8 cellular contexts compared by ENCODE assay signal in genomic region chr19:3801412-3802096, GRCh38. TPM values are rescaled to one million over a fixed set of nuclear protein-coding genes. Genes with fewer than 3 reads are reported as not detected.
A peak's percentile ranks its signal among the peaks of the same experiment; 100 is the strongest.
DNase-seq lines count a peak whose midpoint lies in the region; ATAC-seq and TF ChIP-seq lines count a peak whose summit lies in the region.

No MANE protein-coding gene starts in this region.

- no peak overlapping the region for H3K9ac ChIP-seq in endodermal cell (ENCODE audit: extremely low read depth, low read length, poor library complexity, severe bottlenecking)

- TF ChIP-seq EP300 in upper lobe of left lung (IDR thresholded peaks at IDR 0.05), result no peak

- H3K27ac Mint-ChIP-seq in endodermal cell (no peak overlapping the region), neural crest cell (ENCODE audit: unreplicated experiment) (no peak overlapping the region)

- H3K27me3 ChIP-seq in endodermal cell (ENCODE audit: control insufficient read depth, insufficient read depth, low read length, poor library complexity, severe bottlenecking) (peaks cover 33% of the 10 kb centered on the region), upper lobe of left lung (peaks cover 0 to 14% (median 5%) of the 10 kb centered on the region in 4 donors)

- H3K4me3 Mint-ChIP-seq in endodermal cell (peak overlapping the region; percentile 40), neural crest cell (no peak overlapping the region)

- no peak for TF ChIP-seq POLR2A in upper lobe of left lung (IDR thresholded peaks at IDR 0.05)

- H3K9me3 Mint-ChIP-seq in endodermal cell (peaks cover 4% of the 10 kb centered on the region), neural crest cell (peaks cover 4% of the 10 kb centered on the region)

- ATAC-seq in upper lobe of left lung (ENCODE audit: low FRiP score in 2 of 2), result peak in 1 of 2 donors; percentile 36
- ATAC-seq in HG02642 (IDR thresholded peaks at IDR 0.05; ENCODE audit: poor library complexity, unreplicated experiment), result no peak
- ATAC-seq in GM19463 (IDR thresholded peaks at IDR 0.05; ENCODE audit: unreplicated experiment), result no peak

- peak overlapping the region; percentile 53 for H3K4me3 ChIP-seq in endodermal cell (ENCODE audit: low read length)
- H3K4me3 ChIP-seq in upper lobe of left lung, result peak overlapping the region in 3 of 4 donors; percentile 29 to 36 (median 29)

- 4 to 7% methylated on average over 9 to 46 of the region's 46 CpGs for WGBS in endodermal cell (ENCODE audit: insufficient coverage in 1 of 2, insufficient read length in 1 of 2), 2 experiments
- 4 to 5% methylated on average over 16 to 41 of the region's 46 CpGs for WGBS in upper lobe of left lung, 2 donors

- H3K9me3 ChIP-seq in endodermal cell (ENCODE audit: control insufficient read depth, low read length) (no peaks in the 10 kb centered on the region), upper lobe of left lung (peaks cover 0 to 2% (median under 1%) of the 10 kb centered on the region in 4 donors)

- H3K36me3 ChIP-seq in endodermal cell (ENCODE audit: control insufficient read depth, insufficient read depth, low read length) (no peaks in the 10 kb centered on the region), upper lobe of left lung (no peaks in the 10 kb centered on the region)

- H3K4me1 Mint-ChIP-seq in endodermal cell, result no peaks in the 10 kb centered on the region
- H3K4me1 Mint-ChIP-seq in neural crest cell, result no peaks in the 10 kb centered on the region

- peak; percentile 56 for DNase-seq in NCI-H146 (lab: John Stamatoyannopoulos, UW)
- DNase-seq in NCI-H146 treated with DMSO at 0.1 percent for 48 hours (lab: John Stamatoyannopoulos, UW; ENCODE audit: unreplicated experiment), result no peak
- peak; percentile 82 for DNase-seq in activated CD8-positive, alpha-beta memory T cell treated with anti-CD3 and anti-CD28 coated beads for 24 hours
- peak; percentile 90 for DNase-seq in endodermal cell
- no peak for DNase-seq in neural crest cell (ENCODE audit: low read depth, low spot score)
- peak; percentile 44 to 85 for DNase-seq in upper lobe of left lung

- H3K36me3 Mint-ChIP-seq in endodermal cell (ENCODE audit: low read depth) (no peaks in the 10 kb centered on the region), neural crest cell (ENCODE audit: low read depth) (no peaks in the 10 kb centered on the region)

- no peak overlapping the region for H3K27ac ChIP-seq in endodermal cell (ENCODE audit: low read depth, low read length)
- H3K27ac ChIP-seq in upper lobe of left lung, result peak overlapping the region in 3 of 4 donors; percentile 22 to 32 (median 24)

- no peaks in the 10 kb centered on the region for H3K4me1 ChIP-seq in endodermal cell (ENCODE audit: control insufficient read depth, insufficient read depth, low read length)
- peaks cover 10 to 25% (median 15%) of the 10 kb centered on the region in 4 donors for H3K4me1 ChIP-seq in upper lobe of left lung

- H3K27me3 Mint-ChIP-seq in endodermal cell (ENCODE audit: insufficient read depth) (peaks cover 39% of the 10 kb centered on the region), neural crest cell (ENCODE audit: low read depth) (peaks cover 55% of the 10 kb centered on the region)

- peak; percentile 78 for TF ChIP-seq CTCF in endodermal cell (conservative IDR thresholded peaks at IDR 0.05)
- TF ChIP-seq CTCF in neural crest cell (conservative IDR thresholded peaks at IDR 0.05), result peak; percentile 41
- peak in 1 of 6 experiments; percentile 14 for TF ChIP-seq CTCF in upper lobe of left lung (IDR thresholded peaks at IDR 0.05)

RNA-seq across cellular contexts. Expression of gene MATK, which starts 15.4 kb away (rescaled TPM):
- total RNA-seq in endodermal cell (1 to 10 TPM; 5.7 to 5.8 TPM), neural crest cell (not detected in 2 replicates), upper lobe of left lung (10 to 100 TPM in 5 of 6 donors, 1 to 10 TPM in 1; 9.6 to 20.1 (median 13.1) TPM)
- polyA plus RNA-seq in endodermal cell (2013, experiment 1 of 2), result 2.2 TPM
- polyA plus RNA-seq in endodermal cell (2013, experiment 2 of 2), result 1.4 TPM

RNA-seq across cellular contexts. Expression of gene RAX2, which starts 29.5 kb away (rescaled TPM):
- not detected for total RNA-seq in endodermal cell
- not detected for polyA plus RNA-seq in endodermal cell (2013, experiment 1 of 2)
- polyA plus RNA-seq in endodermal cell (2013, experiment 2 of 2), result not detected
- not detected in 2 replicates for total RNA-seq in neural crest cell
- not detected for total RNA-seq in upper lobe of left lung

RNA-seq across cellular contexts. Expression of gene MRPL54, which starts 39.1 kb away (rescaled TPM):
- total RNA-seq in endodermal cell (10 to 100 TPM; 38.1 to 38.9 TPM), neural crest cell (41.7 and 41.9 TPM in 2 replicates), upper lobe of left lung (10 to 100 TPM; 16.8 to 83.9 (median 65.5) TPM)
- polyA plus RNA-seq in endodermal cell (2013, experiment 1 of 2), result 41.9 TPM
- 32.2 TPM for polyA plus RNA-seq in endodermal cell (2013, experiment 2 of 2)

RNA-seq across cellular contexts. Expression of gene APBA3, which starts 40.1 kb away (rescaled TPM):
- total RNA-seq in endodermal cell (10 to 100 TPM; 27.5 to 42.2 TPM), neural crest cell (22.8 and 24.5 TPM in 2 replicates), upper lobe of left lung (10 to 100 TPM; 13.4 to 92.2 (median 21.6) TPM)
- 23.5 TPM for polyA plus RNA-seq in endodermal cell (2013, experiment 1 of 2)
- 22.8 TPM for polyA plus RNA-seq in endodermal cell (2013, experiment 2 of 2)

Comparison
In these comparisons a context has a peak if more than half of its experiments do, and no peak if none do; other contexts are left out.
1. DNase-seq: peak in NCI-H146 (single experiment), activated CD8-positive, alpha-beta memory T cell treated with anti-CD3 and anti-CD28 coated beads for 24 hours (single experiment), endodermal cell (single experiment) and upper lobe of left lung (2 of 2); none in NCI-H146 treated with DMSO at 0.1 percent for 48 hours (single experiment) and neural crest cell (single experiment).